12 cellular contexts compared by ENCODE assay signal in genomic region chr17:43126911-43127290, GRCh38. TPM values are rescaled to one million over a fixed set of nuclear protein-coding genes. Genes with fewer than 3 reads are reported as not detected.
DNase-seq lines count a peak whose midpoint lies in the region; FAIRE-seq and TF ChIP-seq lines count a peak whose summit lies in the region.
"Had no signal": no experiment of that assay in that cellular context is flagged by ENCODE, and none has a peak within 500 bp of the region (broad histone marks: within the 10 kb centered on the region; RNA-seq: fewer than 3 reads in every experiment).

No MANE protein-coding gene starts in this region.

- CTCF ChIA-PET in activated CD4-positive, alpha-beta T cell treated with anti-CD3 and anti-CD28 coated beads, Interleukin-2, amount 10 ng/mL, durations not matched to agents 7 days and 5 days (lab: Charles Lee): no interaction called here

- H3K9me3 ChIP-seq in H9 (ENCODE audit: control insufficient read depth, low read depth, low read length): no peaks in the 10 kb centered on the region
- no peaks in the 10 kb centered on the region for H3K9me3 ChIP-seq in astrocyte (ENCODE audit: insufficient read depth, low read depth, low read length)
- H3K9me3 ChIP-seq: heart right ventricle had no signal

- H3K4me1 ChIP-seq in H9 (ENCODE audit: insufficient read depth, low read length) (no peaks in the 10 kb centered on the region), astrocyte (ENCODE audit: insufficient read depth, low read length) (peaks cover 7% of the 10 kb centered on the region)

- no peak for DNase-seq in activated CD4-positive, alpha-beta T cell treated with anti-CD3 and anti-CD28 coated beads, Interleukin-2, amount 10 ng/mL, durations not matched to agents 7 days and 5 days
- no peak for DNase-seq in activated CD4-positive, alpha-beta T cell treated with anti-CD3 and anti-CD28 coated beads, Interleukin-2, amount 50 U/mL, for 48 hours
- no peak for DNase-seq in H9
- DNase-seq in astrocyte (ENCODE audit: low read depth): no peak
- DNase-seq in osteocyte (ENCODE audit: extremely low spot score, unreplicated experiment): no peak
- DNase-seq in CD1c-positive myeloid dendritic cell (ENCODE audit: extremely low spot score): no peak
- no peak for DNase-seq in NCI-H187 (lab: John Stamatoyannopoulos, UW)
- no peak for DNase-seq in EL
- DNase-seq: heart right ventricle, NCI-H1092, NCI-H226 had no signal

- H3K27me3 ChIP-seq in H9 (ENCODE audit: insufficient read depth, low read length) (no peaks in the 10 kb centered on the region), astrocyte (ENCODE audit: insufficient read depth, low read length) (no peaks in the 10 kb centered on the region)
- H3K27me3 ChIP-seq: heart right ventricle had no signal

- H3K14ac ChIP-seq in H9 (ENCODE audit: insufficient read depth, low read length): no peak overlapping the region

- H3K9me3 Mint-ChIP-seq in activated CD4-positive, alpha-beta T cell treated with anti-CD3 and anti-CD28 coated beads, Interleukin-2, amount 10 ng/mL, durations not matched to agents 7 days and 5 days: no peaks in the 10 kb centered on the region
- H3K9me3 Mint-ChIP-seq in H9: peaks cover 4 to 7% of the 10 kb centered on the region in 2 experiments; a peak in 4 of 5 replicates
- H3K9me3 Mint-ChIP-seq in astrocyte (ENCODE audit: unreplicated experiment): peaks cover 3% of the 10 kb centered on the region
- no peaks in the 10 kb centered on the region for H3K9me3 Mint-ChIP-seq in osteocyte (ENCODE audit: unreplicated experiment)

- H3T11ph ChIP-seq in H9 (ENCODE audit: low read length): no peak overlapping the region

- H4K20me1 ChIP-seq in H9 (ENCODE audit: control insufficient read depth, insufficient read depth, insufficient read length) (no peaks in the 10 kb centered on the region), astrocyte (ENCODE audit: insufficient read depth, low read length) (no peaks in the 10 kb centered on the region)

- H4K91ac ChIP-seq in H9 (ENCODE audit: insufficient read length, low read depth, low read length): no peak overlapping the region

- no peak overlapping the region for H3K4ac ChIP-seq in H9 (ENCODE audit: low read depth, low read length)

- H3K18ac ChIP-seq in H9 (ENCODE audit: insufficient read length, low read depth, low read length): no peak overlapping the region

- H2BK15ac ChIP-seq in H9 (ENCODE audit: low read depth, low read length): no peak overlapping the region

- no peak overlapping the region for H3K4me3 ChIP-seq in astrocyte (ENCODE audit: insufficient read depth, low read depth, low read length)

- H3K36me3 Mint-ChIP-seq in activated CD4-positive, alpha-beta T cell treated with anti-CD3 and anti-CD28 coated beads, Interleukin-2, amount 10 ng/mL, durations not matched to agents 7 days and 5 days (ENCODE audit: low read depth): peaks cover 27% of the 10 kb centered on the region
- H3K36me3 Mint-ChIP-seq in H9 (ENCODE audit: insufficient read depth in 1 of 3, low read depth in 3 of 3) (peaks cover 22 to 39% (median 37%) of the 10 kb centered on the region in 3 experiments), astrocyte (ENCODE audit: low read depth, unreplicated experiment) (peaks cover 8% of the 10 kb centered on the region), osteocyte (ENCODE audit: unreplicated experiment) (peaks cover 7% of the 10 kb centered on the region)

- H2AFZ ChIP-seq in H9 (ENCODE audit: low read length) (no peak overlapping the region), astrocyte (ENCODE audit: low read depth, low read length) (no peak overlapping the region)

- POLR2A ChIA-PET in activated CD4-positive, alpha-beta T cell treated with anti-CD3 and anti-CD28 coated beads, Interleukin-2, amount 10 ng/mL, durations not matched to agents 7 days and 5 days (lab: Charles Lee): no interaction called here

- H3K4me2 ChIP-seq in H9 (ENCODE audit: insufficient read depth, insufficient read length, low read length): no peak overlapping the region
- H3K4me2 ChIP-seq in astrocyte (ENCODE audit: low read length): no peak overlapping the region

- no peak overlapping the region for H2BK120ac ChIP-seq in H9 (ENCODE audit: low read depth, low read length, poor library complexity, severe bottlenecking)

- no peak for TF ChIP-seq CTCF in H9 (conservative IDR thresholded peaks at IDR 0.05)
- TF ChIP-seq CTCF in astrocyte (IDR thresholded peaks at IDR 0.05; ENCODE audit: insufficient read depth, low read depth, low read length): no peak
- TF ChIP-seq CTCF in osteocyte (IDR thresholded peaks at IDR 0.05): no peak

- H3K79me1 ChIP-seq in H9 (ENCODE audit: insufficient read depth, low read depth, low read length, poor library complexity, severe bottlenecking): no peaks in the 10 kb centered on the region

- no peak overlapping the region for H2AK5ac ChIP-seq in H9 (ENCODE audit: insufficient read length, low read length)

- no peak overlapping the region for H2BK5ac ChIP-seq in H9 (ENCODE audit: insufficient read length, low read length)

- H3K23me2 ChIP-seq in H9 (ENCODE audit: insufficient read length, low read depth, low read length, poor library complexity, severe bottlenecking): peaks cover 11% of the 10 kb centered on the region

- H3K27ac Mint-ChIP-seq in activated CD4-positive, alpha-beta T cell treated with anti-CD3 and anti-CD28 coated beads, Interleukin-2, amount 10 ng/mL, durations not matched to agents 7 days and 5 days: peak overlapping the region; percentile 72
- 0 out of 7 replicates have a peak overlapping the region, but pooled peaks of 1 of the 3 experiments have one; percentile 25 for H3K27ac Mint-ChIP-seq in H9
- no peak overlapping the region for H3K27ac Mint-ChIP-seq in astrocyte (ENCODE audit: unreplicated experiment)
- peak overlapping the region; percentile 44 for H3K27ac Mint-ChIP-seq in osteocyte (ENCODE audit: unreplicated experiment)

- H3K79me2 ChIP-seq in H9 (ENCODE audit: insufficient read depth, low read length) (no peaks in the 10 kb centered on the region; the same call in 1 of the 2 replicates), astrocyte (ENCODE audit: insufficient read depth, low read length) (peaks cover 20% of the 10 kb centered on the region)

- H3K56ac ChIP-seq in H9 (ENCODE audit: insufficient read length, low read depth, low read length): no peak overlapping the region

- H3K27ac ChIP-seq in H9 (ENCODE audit: insufficient read length, low read depth, low read length) (no peak overlapping the region), astrocyte (ENCODE audit: low read depth, low read length) (no peak overlapping the region)

- H3K27me3 Mint-ChIP-seq in activated CD4-positive, alpha-beta T cell treated with anti-CD3 and anti-CD28 coated beads, Interleukin-2, amount 10 ng/mL, durations not matched to agents 7 days and 5 days: no peaks in the 10 kb centered on the region
- H3K27me3 Mint-ChIP-seq in H9 (ENCODE audit: low read depth) (peaks cover 2% of the 10 kb centered on the region), astrocyte (ENCODE audit: low read depth, unreplicated experiment) (no peaks in the 10 kb centered on the region), osteocyte (ENCODE audit: unreplicated experiment) (no peaks in the 10 kb centered on the region)

- H3K23ac ChIP-seq in H9 (ENCODE audit: insufficient read length, low read depth, low read length): no peak overlapping the region

- no CpG with 5 or more reads among the region's 24 CpGs for WGBS in H9 (ENCODE audit: extremely low coverage, insufficient read length, low lambda C conversion rate)

- no peak overlapping the region for H3K9ac ChIP-seq in H9 (ENCODE audit: extremely low read depth, insufficient read length, low read length)
- H3K9ac ChIP-seq in astrocyte (ENCODE audit: low read length): no peak overlapping the region

- peaks cover 2% of the 10 kb centered on the region for H3K36me3 ChIP-seq in astrocyte (ENCODE audit: insufficient read depth, low read length)

- H3K4me3 Mint-ChIP-seq in activated CD4-positive, alpha-beta T cell treated with anti-CD3 and anti-CD28 coated beads, Interleukin-2, amount 10 ng/mL, durations not matched to agents 7 days and 5 days: peak overlapping the region; percentile 65
- H3K4me3 Mint-ChIP-seq in H9: peak overlapping the region; percentile 50 to 66; a peak in 4 of 5 replicates
- H3K4me3 Mint-ChIP-seq in astrocyte (ENCODE audit: unreplicated experiment): peak overlapping the region; percentile 76
- H3K4me3 Mint-ChIP-seq in osteocyte (ENCODE audit: unreplicated experiment): peak overlapping the region; percentile 60

- H4K8ac ChIP-seq in H9 (replicated peaks; ENCODE audit: insufficient read length, low read depth, low read length): no peak overlapping the region

- peaks cover 38% of the 10 kb centered on the region for H3K4me1 Mint-ChIP-seq in activated CD4-positive, alpha-beta T cell treated with anti-CD3 and anti-CD28 coated beads, Interleukin-2, amount 10 ng/mL, durations not matched to agents 7 days and 5 days
- H3K4me1 Mint-ChIP-seq in H9: peaks cover 9 to 13% of the 10 kb centered on the region in 2 experiments
- H3K4me1 Mint-ChIP-seq in astrocyte (ENCODE audit: low read depth, unreplicated experiment): peaks cover 10% of the 10 kb centered on the region
- H3K4me1 Mint-ChIP-seq in osteocyte (ENCODE audit: unreplicated experiment): peaks cover 20% of the 10 kb centered on the region

- FAIRE-seq in astrocyte (lab: Jason Lieb, UNC): no peak
- FAIRE-seq: H54 had no signal

- H4K5ac ChIP-seq in H9 (ENCODE audit: insufficient read length, low read depth, low read length): no peak overlapping the region

- H2BK20ac ChIP-seq in H9 (ENCODE audit: low read depth, low read length, poor library complexity, severe bottlenecking): no peak overlapping the region

- H2BK12ac ChIP-seq in H9 (ENCODE audit: insufficient read length, low read depth, low read length): no peak overlapping the region

RNA-seq across cellular contexts. Expression of gene BRCA1, which starts 1.7 kb away (rescaled TPM):
- 10 to 100 TPM; 67.4 to 76.0 TPM for total RNA-seq in activated CD4-positive, alpha-beta T cell treated with anti-CD3 and anti-CD28 coated beads, Interleukin-2, amount 10 ng/mL, durations not matched to agents 7 days and 5 days
- total RNA-seq in H9 (2021) (31.0 and 32.3 TPM in 2 replicates), astrocyte (3.6 and 6.0 TPM in 2 replicates), osteocyte (6.8 and 7.3 TPM in 2 replicates)

RNA-seq across cellular contexts. Expression of gene NBR1, which starts 44.1 kb away (rescaled TPM):
- 10 to 100 TPM; 53.9 to 54.3 TPM for total RNA-seq in activated CD4-positive, alpha-beta T cell treated with anti-CD3 and anti-CD28 coated beads, Interleukin-2, amount 10 ng/mL, durations not matched to agents 7 days and 5 days
- 34.2 and 34.6 TPM in 2 replicates for total RNA-seq in H9 (2021)
- 46.8 and 53.6 TPM in 2 replicates for total RNA-seq in astrocyte
- total RNA-seq in osteocyte: 102 and 104 TPM in 2 replicates
